In genomic region chr9:137316012-137316981, GRCh38 we compare ENCODE assay signal across 8 cellular contexts. TPM values are rescaled to one million over a fixed set of nuclear protein-coding genes. Genes with fewer than 3 reads are reported as not detected.
DNase-seq lines count a peak whose midpoint lies in the region; ATAC-seq and TF ChIP-seq lines count a peak whose summit lies in the region.

No MANE protein-coding gene starts in this region.

- intact Hi-C loops in Right ventricle myocardium inferior (cut with DNase I), result no loop called here
- intact Hi-C loops in cardiac septum (cut with DNase I), result no loop called here
- intact Hi-C loops in esophagus muscularis mucosa (cut with DNase I), result no loop called here
- intact Hi-C loops in posterior vena cava (cut with DNase I), result no loop called here

- peak overlapping the region; percentile 41 to 51 (median 42) for H3K4me3 ChIP-seq in esophagus muscularis mucosa

- H3K27ac ChIP-seq in esophagus muscularis mucosa (replicated peaks in 1 of 4), result peak overlapping the region in 3 of 4 donors; percentile 37 to 44 (median 40)

- H3K36me3 ChIP-seq in esophagus muscularis mucosa, result peaks cover 0 to 6% (median 0%) of the 10 kb centered on the region in 4 donors

- peaks cover 40 to 59% (median 50%) of the 10 kb centered on the region in 4 donors for H3K4me1 ChIP-seq in esophagus muscularis mucosa

- H3K27me3 ChIP-seq in esophagus muscularis mucosa, result peaks cover 8 to 51% (median 20%) of the 10 kb centered on the region in 4 donors

- no peaks in the 10 kb centered on the region for H3K9me3 ChIP-seq in esophagus muscularis mucosa

- no peak for TF ChIP-seq CTCF in esophagus muscularis mucosa (IDR thresholded peaks at IDR 0.05)

- no peak for TF ChIP-seq POLR2A in esophagus muscularis mucosa (IDR thresholded peaks at IDR 0.05; ENCODE audit: low read depth)

- no peak for TF ChIP-seq EP300 in esophagus muscularis mucosa (IDR thresholded peaks at IDR 0.05)

- ATAC-seq in Right ventricle myocardium inferior (no peak), GM21515 (IDR thresholded peaks at IDR 0.05; ENCODE audit: unreplicated experiment) (no peak)

- WGBS in esophagus muscularis mucosa, result 26% methylated on average over 10 of the region's 83 CpGs

- peak; percentile 64 for DNase-seq in Right ventricle myocardium inferior (ENCODE audit: missing footprints)
- no peak for DNase-seq in cardiac septum (ENCODE audit: low spot score)
- peak; percentile 63 for DNase-seq in RPMI8226
- DNase-seq in esophagus muscularis mucosa (ENCODE audit: extremely low spot score), result no peak
- DNase-seq in posterior vena cava (ENCODE audit: low spot score), result peak; percentile 79
- no peak for DNase-seq in cerebellum (ENCODE audit: low spot score)
- no peak for DNase-seq in NCI-H2107 treated with DMSO at 0.1 percent for 48 hours (lab: John Stamatoyannopoulos, UW; ENCODE audit: unreplicated experiment)

RNA-seq across cellular contexts. Expression of gene NRARP, which starts 14.2 kb away (rescaled TPM):
- 4.7 TPM for total RNA-seq in Right ventricle myocardium inferior
- total RNA-seq in cardiac septum, result 11.7 TPM
- 10 to 100 TPM in 1 of 4 donors, 1 to 10 TPM in 3; 2.9 to 10.3 (median 7.2) TPM for total RNA-seq in esophagus muscularis mucosa
- 1 to 10 TPM; 5.6 to 9.0 TPM for total RNA-seq in posterior vena cava
- total RNA-seq in cerebellum, result 4.4 TPM

RNA-seq across cellular contexts. Expression of gene TOR4A, which starts 38.8 kb away (rescaled TPM):
- 16.5 TPM for total RNA-seq in Right ventricle myocardium inferior
- total RNA-seq in cardiac septum, result 13.9 TPM
- 1 to 10 TPM; 5.0 to 9.2 (median 7.3) TPM for total RNA-seq in esophagus muscularis mucosa
- 1 to 10 TPM; 5.3 to 7.0 TPM for total RNA-seq in posterior vena cava
- total RNA-seq in cerebellum, result 0.91 TPM

Comparison
In these comparisons a context has a peak if more than half of its experiments do, and no peak if none do; other contexts are left out.
1. DNase-seq: peak in Right ventricle myocardium inferior (single experiment), RPMI8226 (single experiment) and posterior vena cava (single experiment); none in cardiac septum (single experiment), esophagus muscularis mucosa (single experiment), cerebellum (single experiment) and NCI-H2107 treated with DMSO at 0.1 percent for 48 hours (single experiment).